ENCODE assay signal across 22 cellular contexts in genomic region chr20:23164176-23164601, GRCh38.
DNase-seq lines count a peak whose midpoint lies in the region; ATAC-seq and TF ChIP-seq lines count a peak whose summit lies in the region.
"Had no signal": no experiment of that assay in that cellular context is flagged by ENCODE, and none has a peak within 500 bp of the region (broad histone marks: within the 10 kb centered on the region; RNA-seq: fewer than 3 reads in every experiment).

No MANE protein-coding gene starts in this region.

- intact Hi-C loops in Right ventricle myocardium inferior (cut with DNase I): loop anchor here (5.0 kb wide), 1 partner anchor 82 kb away; no protein-coding TSS in a partner anchor
- intact Hi-C loops in left ventricle myocardium inferior (cut with micrococcal nuclease): no loop called here
- intact Hi-C loops in right cardiac atrium (cut with DNase I): no loop called here
- intact Hi-C loops in aorta (cut with DNase I): no loop called here

- H3K4me3 ChIP-seq in left ventricle myocardium inferior (no peak overlapping the region), right cardiac atrium (ENCODE audit: low read length) (no peak overlapping the region), neuronal stem cell (ENCODE audit: low read length in 2 of 2) (no peak overlapping the region), aorta (ENCODE audit: low read length in 2 of 2) (no peak overlapping the region)
- H3K4me3 ChIP-seq: breast epithelium, SK-N-MC had no signal

- H2AFZ ChIP-seq in neuronal stem cell (ENCODE audit: low read length): peak overlapping the region; percentile 35

- H3K4ac ChIP-seq in neuronal stem cell (ENCODE audit: low read length): no peak overlapping the region

- H2BK120ac ChIP-seq in neuronal stem cell (ENCODE audit: low read depth, low read length): no peak overlapping the region

- H2BK15ac ChIP-seq in neuronal stem cell (ENCODE audit: low read length): no peak overlapping the region

- H3K27me3 ChIP-seq in left ventricle myocardium inferior (ENCODE audit: low read depth): no peaks in the 10 kb centered on the region
- H3K27me3 ChIP-seq in right cardiac atrium (ENCODE audit: control insufficient read depth, insufficient read depth): no peaks in the 10 kb centered on the region
- H3K27me3 ChIP-seq in neuronal stem cell (ENCODE audit: control insufficient read depth in 3 of 3, insufficient read depth in 3 of 3, low read depth in 1 of 3, low read length in 3 of 3): no peaks in the 10 kb centered on the region
- H3K27me3 ChIP-seq in aorta (ENCODE audit: control insufficient read depth in 1 of 2, insufficient read depth in 2 of 2, low read length in 1 of 2): no peaks in the 10 kb centered on the region
- H3K27me3 ChIP-seq: BE2C, breast epithelium had no signal

- no peaks in the 10 kb centered on the region for H3K9me3 ChIP-seq in left ventricle myocardium inferior (replicated peaks)
- H3K9me3 ChIP-seq in right cardiac atrium (ENCODE audit: control insufficient read depth, low read length): no peaks in the 10 kb centered on the region
- no peaks in the 10 kb centered on the region for H3K9me3 ChIP-seq in neuronal stem cell (replicated peaks in 1 of 2; ENCODE audit: control insufficient read depth in 2 of 2, insufficient read depth in 1 of 2, low read depth in 1 of 2, low read length in 2 of 2)
- H3K9me3 ChIP-seq in aorta (ENCODE audit: control insufficient read depth, low read length): no peaks in the 10 kb centered on the region
- H3K9me3 ChIP-seq: BE2C, breast epithelium had no signal

- H3K14ac ChIP-seq in neuronal stem cell (ENCODE audit: low read length): no peak overlapping the region

- H3K18ac ChIP-seq in neuronal stem cell (ENCODE audit: low read length): peak overlapping the region; percentile 7

- H3K4me1 ChIP-seq in left ventricle myocardium inferior (peaks cover 58% of the 10 kb centered on the region), right cardiac atrium (ENCODE audit: control insufficient read depth, insufficient read depth, low read length) (peaks cover 13% of the 10 kb centered on the region), neuronal stem cell (ENCODE audit: control insufficient read depth in 2 of 2, insufficient read depth in 1 of 2, low read depth in 1 of 2, low read length in 2 of 2) (peaks cover 0 to 8% of the 10 kb centered on the region in 2 donors), aorta (ENCODE audit: control insufficient read depth in 1 of 2, insufficient read depth in 2 of 2, low read length in 2 of 2) (peaks cover 2 to 4% of the 10 kb centered on the region in 2 donors)
- H3K4me1 ChIP-seq: BE2C, breast epithelium had no signal

- no peaks in the 10 kb centered on the region for H3K36me3 ChIP-seq in left ventricle myocardium inferior
- H3K36me3 ChIP-seq in neuronal stem cell (replicated peaks in 1 of 2; ENCODE audit: control insufficient read depth in 2 of 2, insufficient read depth in 2 of 2, low read length in 2 of 2): no peaks in the 10 kb centered on the region
- no peaks in the 10 kb centered on the region for H3K36me3 ChIP-seq in aorta (ENCODE audit: control insufficient read depth in 1 of 2, insufficient read depth in 2 of 2, low read length in 1 of 2)
- H3K36me3 ChIP-seq: BE2C, breast epithelium had no signal

- H3K23ac ChIP-seq in neuronal stem cell (ENCODE audit: low read depth, low read length, poor library complexity): no peak overlapping the region

- DNase-seq in Right ventricle myocardium inferior (ENCODE audit: missing footprints): no peak
- DNase-seq in left ventricle myocardium inferior: no peak
- DNase-seq in right cardiac atrium: peak; percentile 43 to 74 (median 73)
- DNase-seq in neuronal stem cell (ENCODE audit: low spot score): no peak
- DNase-seq in aorta: no peak
- DNase-seq in SK-N-DZ (ENCODE audit: low spot score): no peak
- DNase-seq in NCI-H510A (lab: John Stamatoyannopoulos, UW): no peak
- DNase-seq in NCI-H2029 (lab: John Stamatoyannopoulos, UW): no peak
- DNase-seq: BE2C; foreskin melanocyte; GOT3; kidney glomerular epithelial cell; NCI-H1417; NCI-H774; occipital lobe; PC-3; stimulated activated naive CD8-positive, alpha-beta T cell treated with anti-CD3 and anti-CD28 coated beads, Interleukin-15, amount 100 ng/mL, for 72 hours; T-helper 9 cell had no signal

- no peak overlapping the region for H3K4me2 ChIP-seq in neuronal stem cell (ENCODE audit: insufficient read depth, low read length, poor library complexity, severe bottlenecking)

- no peak overlapping the region for H2BK12ac ChIP-seq in neuronal stem cell (ENCODE audit: low read length)

- 49% methylated on average over 13 of the region's 13 CpGs for WGBS in right cardiac atrium
- no CpG with 5 or more reads among the region's 13 CpGs for WGBS in neuronal stem cell (ENCODE audit: extremely low coverage in 2 of 2, insufficient read length in 2 of 2, insufficient replicate concordance in 1 of 2), 2 donors
- 5 to 10% methylated on average over 12 to 13 of the region's 13 CpGs for WGBS in aorta, 2 donors

- H4K91ac ChIP-seq in neuronal stem cell (ENCODE audit: low read depth, low read length, poor library complexity): no peak overlapping the region

- no peaks in the 10 kb centered on the region for H3K79me1 ChIP-seq in neuronal stem cell (ENCODE audit: low read depth, low read length)

- peak overlapping the region; percentile 40 for H2BK5ac ChIP-seq in neuronal stem cell (ENCODE audit: low read length)

- H4K8ac ChIP-seq in neuronal stem cell (ENCODE audit: low read depth, low read length): no peak overlapping the region

- H2AK5ac ChIP-seq in neuronal stem cell (ENCODE audit: low read depth, low read length): no peak overlapping the region

- TF ChIP-seq CTCF in left ventricle myocardium inferior (IDR thresholded peaks at IDR 0.05; ENCODE audit: borderline replicate concordance): no peak

- H3K9ac ChIP-seq in neuronal stem cell (ENCODE audit: low read depth, low read length, poor library complexity): no peak overlapping the region

- H3K27ac ChIP-seq in left ventricle myocardium inferior (replicated peaks): no peak overlapping the region
- no peak overlapping the region for H3K27ac ChIP-seq in right cardiac atrium (ENCODE audit: low read length)
- H3K27ac ChIP-seq in neuronal stem cell (replicated peaks; ENCODE audit: low read length): no peak overlapping the region
- no peak overlapping the region for H3K27ac ChIP-seq in aorta (ENCODE audit: low read depth in 1 of 2, low read length in 2 of 2)
- H3K27ac ChIP-seq: breast epithelium, SK-N-MC had no signal

- ATAC-seq in Right ventricle myocardium inferior (peak; percentile 35), right cardiac atrium (peak in 1 of 2 donors; percentile 35), aorta (ENCODE audit: low FRiP score) (peak; percentile 66)
- ATAC-seq: activated CD4-positive, CD25-positive, alpha-beta regulatory T cell treated with anti-CD3 and anti-CD28 coated beads, Interleukin-2, amount 50 U/mL, for 24 hours; activated T-helper 17 cell treated with anti-CD3 and anti-CD28 coated beads, Interleukin-2, amount 50 U/mL, for 72 hours; PC-3; stimulated activated naive CD8-positive, alpha-beta T cell treated with anti-CD3 and anti-CD28 coated beads, Interleukin-15, amount 100 ng/mL, for 72 hours had no signal

Comparison
In these comparisons a context has a peak if more than half of its experiments do, and no peak if none do; other contexts are left out.
1. DNase-seq: peak in right cardiac atrium (3 of 3); none in Right ventricle myocardium inferior (single experiment), left ventricle myocardium inferior (single experiment), neuronal stem cell (single experiment), aorta (0 of 2), SK-N-DZ (single experiment), NCI-H510A (single experiment) and NCI-H2029 (single experiment).